ENCODE assay signal across 8 cellular contexts in the genomic region with DNA sequence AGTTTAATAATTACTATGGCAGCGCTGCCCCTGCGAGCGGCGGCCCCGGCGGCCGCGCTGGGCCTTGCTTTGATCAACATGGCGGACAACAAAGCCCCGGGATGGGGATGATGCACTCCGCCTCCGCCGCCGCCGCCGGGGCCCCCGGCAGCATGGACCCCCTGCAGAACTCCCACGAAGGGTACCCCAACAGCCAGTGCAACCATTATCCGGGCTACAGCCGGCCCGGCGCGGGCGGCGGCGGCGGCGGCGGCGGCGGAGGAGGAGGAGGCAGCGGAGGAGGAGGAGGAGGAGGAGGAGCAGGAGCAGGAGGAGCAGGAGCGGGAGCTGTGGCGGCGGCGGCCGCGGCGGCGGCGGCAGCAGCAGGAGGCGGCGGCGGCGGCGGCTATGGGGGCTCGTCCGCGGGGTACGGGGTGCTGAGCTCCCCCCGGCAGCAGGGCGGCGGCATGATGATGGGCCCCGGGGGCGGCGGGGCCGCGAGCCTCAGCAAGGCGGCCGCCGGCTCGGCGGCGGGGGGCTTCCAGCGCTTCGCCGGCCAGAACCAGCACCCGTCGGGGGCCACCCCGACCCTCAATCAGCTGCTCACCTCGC. TPM values are rescaled to one million over a fixed set of nuclear protein-coding genes. Genes with fewer than 3 reads are reported as not detected.
DNase-seq lines count a peak whose midpoint lies in the region; ATAC-seq and TF ChIP-seq lines count a peak whose summit lies in the region.

No MANE protein-coding gene starts in this region.

- TF ChIP-seq POLR2A in lower leg skin (IDR thresholded peaks at IDR 0.05) = no peak

- no peak for ATAC-seq in HG02938 (IDR thresholded peaks at IDR 0.05; ENCODE audit: unreplicated experiment)

- H3K4me3 ChIP-seq in lower leg skin (ENCODE audit: low read depth, poor library complexity, severe bottlenecking) = peak overlapping the region; percentile 83

- TF ChIP-seq CTCF in GM10266 (IDR thresholded peaks at IDR 0.05; ENCODE audit: control insufficient read depth, insufficient read depth, low read depth, missing control alignments) (no peak), lower leg skin (IDR thresholded peaks at IDR 0.05) (no peak)

- H3K9me3 ChIP-seq in KOPT-K1 (ENCODE audit: insufficient read depth, low read length, poor library complexity, severe bottlenecking) = no peaks in the 10 kb centered on the region

- H3K36me3 ChIP-seq in KOPT-K1 (ENCODE audit: insufficient read depth, low read length) = no peaks in the 10 kb centered on the region

- peak; percentile 59 for DNase-seq in GM10266 (ENCODE audit: extremely low spot score)
- DNase-seq in activated CD4-positive, CD25-positive, alpha-beta regulatory T cell treated with anti-CD3 and anti-CD28 coated beads, Interleukin-2, amount 50 U/mL, for 72 hours = peak; percentile 66
- peak; percentile 46 to 92 for DNase-seq in lower leg skin (ENCODE audit: low spot score in 2 of 2)
- peak; percentile 32 for DNase-seq in stimulated activated CD4-positive, alpha-beta T cell treated with anti-CD3 and anti-CD28 coated beads, Interleukin-4, amount 100 ng/mL, for 48 hours (ENCODE audit: low read depth in 2 of 2)
- no peak for DNase-seq in NCI-H1048 (lab: John Stamatoyannopoulos, UW)

- H3K27ac ChIP-seq in KOPT-K1 (ENCODE audit: low read depth, low read length, poor library complexity, severe bottlenecking) (peak overlapping the region; percentile 94), cingulate gyrus (ENCODE audit: low read depth, low read length) (peak overlapping the region; percentile 97)

- intact Hi-C loops in lower leg skin (cut with DNase I; ENCODE audit: low total_unique reads) = loop anchor here (5.0 kb wide), 2 partner anchors 56 to 254 kb away; no protein-coding TSS in a partner anchor

- WGBS in lower leg skin, 2 donors = 0% methylated on average over 9 to 57 of the region's 71 CpGs

RNA-seq across cellular contexts. Expression of gene ARID1B, which starts 1.5 kb away (rescaled TPM):
- 100 to 1,000 TPM in 3 of 4 donors, 10 to 100 TPM in 1; 87.3 to 132 (median 102) TPM for total RNA-seq in lower leg skin
